ENCODE assay signal across 15 cellular contexts in the genomic region with DNA sequence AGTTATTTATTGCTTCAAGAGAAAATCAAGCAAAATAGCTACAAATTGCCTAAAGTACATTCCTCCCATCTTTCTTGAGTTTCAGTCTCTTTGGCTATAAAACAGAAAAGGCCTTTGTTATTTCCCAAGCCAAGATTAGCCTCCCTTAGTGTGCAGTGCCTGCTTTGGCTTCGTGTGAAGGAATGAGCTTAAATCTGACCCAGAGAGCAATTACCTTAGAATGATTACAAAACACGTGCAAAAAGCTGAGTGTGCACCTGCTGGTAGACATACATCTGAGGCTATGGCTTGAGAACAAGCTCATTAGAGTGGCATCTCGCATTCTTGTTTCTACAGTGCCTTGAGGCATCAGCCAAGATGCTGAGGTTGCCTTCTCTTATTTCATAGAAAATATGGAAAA.
DNase-seq lines count a peak whose midpoint lies in the region; ATAC-seq and TF ChIP-seq lines count a peak whose summit lies in the region.
"Had no signal": no experiment of that assay in that cellular context is flagged by ENCODE, and none has a peak within 500 bp of the region (broad histone marks: within the 10 kb centered on the region; RNA-seq: fewer than 3 reads in every experiment).

No MANE protein-coding gene starts in this region.

- DNase-seq in CD14-positive monocyte (ENCODE audit: low spot score), result no peak
- DNase-seq in KG1 (lab: John Stamatoyannopoulos, UW), result no peak
- no peak for DNase-seq in RWPE1 (ENCODE audit: low spot score)
- DNase-seq: ACHN; BE2C; C1 segment of cervical spinal cord; Caco-2; CD4-positive, alpha-beta T cell; GM23248 had no signal

- H3K27ac ChIP-seq in OCI-LY3 (ENCODE audit: low read length) (no peak overlapping the region), RWPE1 (no peak overlapping the region)
- H3K27ac ChIP-seq: GM23248 had no signal

- H3K9me3 Mint-ChIP-seq in CD14-positive monocyte (no peaks in the 10 kb centered on the region), nephron (no peaks in the 10 kb centered on the region)
- H3K9me3 Mint-ChIP-seq: CD4-positive, alpha-beta T cell; IgD-negative memory B cell had no signal

- H3K4me1 Mint-ChIP-seq in CD14-positive monocyte, result peaks cover 43% of the 10 kb centered on the region
- peaks cover 40% of the 10 kb centered on the region for H3K4me1 Mint-ChIP-seq in nephron

- no peak overlapping the region for H3K4me3 ChIP-seq in OCI-LY3 (ENCODE audit: low read length)
- H3K4me3 ChIP-seq: GM23248, HAP-1 had no signal

- peaks cover 0 to 7% (median 4%) of the 10 kb centered on the region in 3 donors for H3K27me3 Mint-ChIP-seq in CD14-positive monocyte (ENCODE audit: low read depth in 3 of 3)
- H3K27me3 Mint-ChIP-seq in nephron (ENCODE audit: low read depth), result no peaks in the 10 kb centered on the region

- H3K79me2 ChIP-seq in OCI-LY3 (ENCODE audit: low read length), result no peaks in the 10 kb centered on the region

- no peak overlapping the region for H3K4me2 ChIP-seq in OCI-LY3 (ENCODE audit: low read length)

- no peaks in the 10 kb centered on the region for H3K9me3 ChIP-seq in OCI-LY3 (ENCODE audit: insufficient read depth, low read length)
- H3K9me3 ChIP-seq: BE2C, Caco-2, HAP-1 had no signal

- H3K27ac Mint-ChIP-seq in CD14-positive monocyte, result peak overlapping the region in 4 of 7 donors; percentile 13 to 87 (median 72)
- H3K27ac Mint-ChIP-seq in nephron, result peak overlapping the region in 2 of 3 experiments; percentile 25 to 32
- H3K27ac Mint-ChIP-seq: CD4-positive, alpha-beta T cell; IgD-negative memory B cell had no signal

- H4K20me1 ChIP-seq in OCI-LY3 (ENCODE audit: insufficient read depth, low read length), result no peaks in the 10 kb centered on the region

- ATAC-seq in HG03196 (IDR thresholded peaks at IDR 0.05; ENCODE audit: unreplicated experiment), result no peak
- ATAC-seq: HepG2 had no signal

- TF ChIP-seq CTCF in CD14-positive monocyte (IDR thresholded peaks at IDR 0.05) (no peak), OCI-LY3 (IDR thresholded peaks at IDR 0.05; ENCODE audit: low read depth, low read length) (no peak), nephron (IDR thresholded peaks at IDR 0.05; ENCODE audit: unreplicated experiment in 3 of 3) (no peak), RWPE1 (conservative IDR thresholded peaks at IDR 0.05; ENCODE audit: low read depth) (no peak)

- H3K4me1 ChIP-seq in OCI-LY3 (ENCODE audit: low read length), result peaks cover 13% of the 10 kb centered on the region
- H3K4me1 ChIP-seq: Caco-2, HAP-1 had no signal

- CTCF ChIA-PET in RWPE1 (lab: Yijun Ruan, JAX), result interaction anchor here (0.7 to 1.0 kb wide), 2 partner anchors 108 to 295 kb away, joined by 3 read pairs; no protein-coding TSS in a partner anchor

- intact Hi-C loops in CD14-positive monocyte (cut with micrococcal nuclease), result no loop called here

- H3K9ac ChIP-seq in OCI-LY3 (ENCODE audit: low read length), result no peak overlapping the region
- H3K9ac ChIP-seq: GM23248 had no signal

- H3K4me3 Mint-ChIP-seq in CD14-positive monocyte (no peak overlapping the region), nephron (no peak overlapping the region)
- H3K4me3 Mint-ChIP-seq: CD4-positive, alpha-beta T cell; IgD-negative memory B cell had no signal

- H3K36me3 Mint-ChIP-seq in CD14-positive monocyte, result peaks cover 0 to 3% of the 10 kb centered on the region in 2 donors
- no peaks in the 10 kb centered on the region for H3K36me3 Mint-ChIP-seq in nephron (ENCODE audit: low read depth)
- H3K36me3 Mint-ChIP-seq: IgD-negative memory B cell had no signal

- 0 out of 2 replicates have a peak overlapping the region, but pooled peaks have one; percentile 6 for H2AFZ ChIP-seq in OCI-LY3 (ENCODE audit: low read depth, low read length)
- H2AFZ ChIP-seq: GM23248 had no signal

- H3K27me3 ChIP-seq in OCI-LY3 (ENCODE audit: low read depth, low read length), result no peaks in the 10 kb centered on the region
- H3K27me3 ChIP-seq: BE2C had no signal

- H3K36me3 ChIP-seq in OCI-LY3 (replicated peaks; ENCODE audit: low read depth, low read length), result no peaks in the 10 kb centered on the region
- H3K36me3 ChIP-seq: BE2C, HAP-1 had no signal

- POLR2A ChIA-PET in RWPE1 (lab: Yijun Ruan, JAX; ENCODE audit: low non-redundant PET), result no interaction called here
